Comparison of ENCODE assay signal across 1 cellular context in the genomic region with DNA sequence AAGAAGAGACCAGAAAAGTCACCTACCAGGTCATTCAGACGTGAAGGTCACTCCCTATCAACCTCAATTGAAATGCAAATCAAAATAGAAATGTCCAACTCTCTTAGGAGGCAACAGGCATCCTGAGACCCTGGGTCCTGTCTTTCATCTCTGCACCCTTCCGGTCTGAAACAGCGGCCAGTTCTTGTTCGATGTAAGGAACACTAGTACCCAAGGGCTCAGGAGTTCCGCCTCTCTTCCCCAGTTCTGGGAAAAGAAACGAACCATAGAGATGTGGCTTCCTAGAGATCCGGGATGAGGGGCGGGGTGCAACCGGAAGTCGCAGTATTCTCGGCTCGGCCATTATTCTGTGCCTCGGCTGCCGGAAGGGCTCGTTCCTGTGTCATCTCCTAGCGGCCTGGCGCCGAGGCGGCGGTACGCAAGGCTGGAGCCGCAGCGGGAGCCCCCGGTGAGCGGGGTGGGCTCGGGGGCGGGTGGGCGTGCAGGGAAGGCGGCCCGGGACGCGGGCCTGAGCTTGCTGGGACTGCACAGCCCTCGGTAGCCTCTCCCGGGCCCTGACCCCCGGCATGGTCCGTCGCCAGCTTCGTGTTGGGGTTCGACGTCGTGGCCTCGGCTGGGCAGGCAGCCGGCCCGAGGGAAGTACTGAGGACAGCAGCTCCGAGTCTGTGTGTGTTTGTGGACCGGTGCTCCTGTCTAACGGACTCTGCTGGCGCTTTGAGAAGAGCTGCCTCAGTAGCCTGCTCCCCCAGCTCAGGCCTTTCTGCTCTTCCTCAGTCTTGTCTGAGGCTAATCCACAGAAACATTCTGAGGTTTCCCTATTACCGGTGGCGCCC.
TF ChIP-seq lines count a peak whose summit lies in the region.

A gene (plus strand): TSS at position 341 of the 833 bp plus-strand sequence. CDS start 4,119 bp downstream, outside the sequence.

TF ChIP-seq in K562, 482 proteins besides CTCF, POLR2A, EP300 and RAD21 (continued from another document and continues in another):
- TF ChIP-seq, protein P1, sequence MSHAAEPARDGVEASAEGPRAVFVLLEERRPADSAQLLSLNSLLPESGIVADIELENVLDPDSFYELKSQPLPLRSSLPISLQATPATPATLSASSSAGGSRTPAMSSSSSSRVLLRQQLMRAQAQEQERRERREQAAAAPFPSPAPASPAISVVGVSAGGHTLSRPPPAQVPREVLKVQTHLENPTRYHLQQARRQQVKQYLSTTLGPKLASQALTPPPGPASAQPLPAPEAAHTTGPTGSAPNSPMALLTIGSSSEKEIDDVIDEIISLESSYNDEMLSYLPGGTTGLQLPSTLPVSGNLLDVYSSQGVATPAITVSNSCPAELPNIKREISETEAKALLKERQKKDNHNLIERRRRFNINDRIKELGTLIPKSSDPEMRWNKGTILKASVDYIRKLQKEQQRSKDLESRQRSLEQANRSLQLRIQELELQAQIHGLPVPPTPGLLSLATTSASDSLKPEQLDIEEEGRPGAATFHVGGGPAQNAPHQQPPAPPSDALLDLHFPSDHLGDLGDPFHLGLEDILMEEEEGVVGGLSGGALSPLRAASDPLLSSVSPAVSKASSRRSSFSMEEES (CRISPR knock-in tag; IDR thresholded peaks at IDR 0.05), result no peak
- TF ChIP-seq ZFX (CRISPR knock-in tag; IDR thresholded peaks at IDR 0.05) (peak; percentile 94), ZNF41 (CRISPR knock-in tag; conservative IDR thresholded peaks at IDR 0.05) (no peak), ZNF124 (CRISPR knock-in tag; IDR thresholded peaks at IDR 0.05) (no peak), SPI1 (IDR thresholded peaks at IDR 0.05; ENCODE audit: borderline replicate concordance, low read depth, low read length) (peak; percentile 57; the same call in 1 of the 2 replicates), NONO (IDR thresholded peaks at IDR 0.05; ENCODE audit: low read depth in 2 of 2, low read length in 1 of 2) (peak; percentile 13 to 51; a peak in 1 of 4 replicates), MIER1 (IDR thresholded peaks at IDR 0.05; ENCODE audit: low read depth) (no peak), ZNF561 (CRISPR knock-in tag; conservative IDR thresholded peaks at IDR 0.05) (no peak), MED1 (CRISPR knock-in tag; IDR thresholded peaks at IDR 0.05; ENCODE audit: borderline replicate concordance) (no peak), CREM (IDR thresholded peaks at IDR 0.05; ENCODE audit: low read depth) (peak; percentile 90), MEF2A (IDR thresholded peaks at IDR 0.05; ENCODE audit: control insufficient read depth, low read depth, low read length) (no peak), SMC3 (conservative IDR thresholded peaks at IDR 0.05; ENCODE audit: insufficient read depth, low read depth, low read length) (no peak), FOXP1 (CRISPR knock-in tag; IDR thresholded peaks at IDR 0.05) (no peak), RFX5 (IDR thresholded peaks at IDR 0.05; ENCODE audit: low read depth, low read length) (no peak), ELF4 (CRISPR knock-in tag; IDR thresholded peaks at IDR 0.05) (peak; percentile 76; the same call in 1 of the 2 replicates), HLTF (IDR thresholded peaks at IDR 0.05) (no peak), KDM2B (CRISPR knock-in tag; IDR thresholded peaks at IDR 0.05) (0 out of 2 replicates have a peak, but pooled peaks have one; percentile 23), ZNF146 (CRISPR knock-in tag; IDR thresholded peaks at IDR 0.05; ENCODE audit: unreplicated experiment) (no peak), KAT8 (IDR thresholded peaks at IDR 0.05; ENCODE audit: low read depth) (no peak), NCOA2 (IDR thresholded peaks at IDR 0.05; ENCODE audit: partially characterized antibody in 2 of 2) (no peak), ARNT (IDR thresholded peaks at IDR 0.05) (peak in 1 of 2 experiments; percentile 89; a peak in 1 of 4 replicates), RBBP5 (IDR thresholded peaks at IDR 0.05; ENCODE audit: borderline replicate concordance, insufficient read depth, low read length, poor library complexity, severe bottlenecking) (peak; percentile 78), ZFP36 (IDR thresholded peaks at IDR 0.05; ENCODE audit: low read depth, low read length, partially characterized antibody) (no peak), ZEB2 (IDR thresholded peaks at IDR 0.05) (0 out of 2 replicates have a peak, but pooled peaks have one; percentile 71), HMG20B (CRISPR knock-in tag; IDR thresholded peaks at IDR 0.05) (no peak), ZSCAN29 (IDR thresholded peaks at IDR 0.05) (no peak), ZC3H4 (CRISPR knock-in tag; IDR thresholded peaks at IDR 0.05; ENCODE audit: borderline replicate concordance) (no peak), KLF6 (CRISPR knock-in tag; IDR thresholded peaks at IDR 0.05; ENCODE audit: borderline replicate concordance) (0 out of 2 replicates have a peak, but pooled peaks have one; percentile 58)
- TF ChIP-seq, protein P2, sequence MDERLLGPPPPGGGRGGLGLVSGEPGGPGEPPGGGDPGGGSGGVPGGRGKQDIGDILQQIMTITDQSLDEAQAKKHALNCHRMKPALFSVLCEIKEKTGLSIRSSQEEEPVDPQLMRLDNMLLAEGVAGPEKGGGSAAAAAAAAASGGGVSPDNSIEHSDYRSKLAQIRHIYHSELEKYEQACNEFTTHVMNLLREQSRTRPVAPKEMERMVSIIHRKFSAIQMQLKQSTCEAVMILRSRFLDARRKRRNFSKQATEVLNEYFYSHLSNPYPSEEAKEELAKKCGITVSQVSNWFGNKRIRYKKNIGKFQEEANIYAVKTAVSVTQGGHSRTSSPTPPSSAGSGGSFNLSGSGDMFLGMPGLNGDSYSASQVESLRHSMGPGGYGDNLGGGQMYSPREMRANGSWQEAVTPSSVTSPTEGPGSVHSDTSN (CRISPR knock-in tag; IDR thresholded peaks at IDR 0.05; ENCODE audit: low read depth), result no peak
- TF ChIP-seq, protein P2 (tag; conservative IDR thresholded peaks at IDR 0.05; ENCODE audit: low read depth), result no peak
- TF ChIP-seq, protein P3, sequence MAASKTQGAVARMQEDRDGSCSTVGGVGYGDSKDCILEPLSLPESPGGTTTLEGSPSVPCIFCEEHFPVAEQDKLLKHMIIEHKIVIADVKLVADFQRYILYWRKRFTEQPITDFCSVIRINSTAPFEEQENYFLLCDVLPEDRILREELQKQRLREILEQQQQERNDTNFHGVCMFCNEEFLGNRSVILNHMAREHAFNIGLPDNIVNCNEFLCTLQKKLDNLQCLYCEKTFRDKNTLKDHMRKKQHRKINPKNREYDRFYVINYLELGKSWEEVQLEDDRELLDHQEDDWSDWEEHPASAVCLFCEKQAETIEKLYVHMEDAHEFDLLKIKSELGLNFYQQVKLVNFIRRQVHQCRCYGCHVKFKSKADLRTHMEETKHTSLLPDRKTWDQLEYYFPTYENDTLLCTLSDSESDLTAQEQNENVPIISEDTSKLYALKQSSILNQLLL (CRISPR knock-in tag; IDR thresholded peaks at IDR 0.05; ENCODE audit: borderline replicate concordance), result no peak
- TF ChIP-seq, protein P4, sequence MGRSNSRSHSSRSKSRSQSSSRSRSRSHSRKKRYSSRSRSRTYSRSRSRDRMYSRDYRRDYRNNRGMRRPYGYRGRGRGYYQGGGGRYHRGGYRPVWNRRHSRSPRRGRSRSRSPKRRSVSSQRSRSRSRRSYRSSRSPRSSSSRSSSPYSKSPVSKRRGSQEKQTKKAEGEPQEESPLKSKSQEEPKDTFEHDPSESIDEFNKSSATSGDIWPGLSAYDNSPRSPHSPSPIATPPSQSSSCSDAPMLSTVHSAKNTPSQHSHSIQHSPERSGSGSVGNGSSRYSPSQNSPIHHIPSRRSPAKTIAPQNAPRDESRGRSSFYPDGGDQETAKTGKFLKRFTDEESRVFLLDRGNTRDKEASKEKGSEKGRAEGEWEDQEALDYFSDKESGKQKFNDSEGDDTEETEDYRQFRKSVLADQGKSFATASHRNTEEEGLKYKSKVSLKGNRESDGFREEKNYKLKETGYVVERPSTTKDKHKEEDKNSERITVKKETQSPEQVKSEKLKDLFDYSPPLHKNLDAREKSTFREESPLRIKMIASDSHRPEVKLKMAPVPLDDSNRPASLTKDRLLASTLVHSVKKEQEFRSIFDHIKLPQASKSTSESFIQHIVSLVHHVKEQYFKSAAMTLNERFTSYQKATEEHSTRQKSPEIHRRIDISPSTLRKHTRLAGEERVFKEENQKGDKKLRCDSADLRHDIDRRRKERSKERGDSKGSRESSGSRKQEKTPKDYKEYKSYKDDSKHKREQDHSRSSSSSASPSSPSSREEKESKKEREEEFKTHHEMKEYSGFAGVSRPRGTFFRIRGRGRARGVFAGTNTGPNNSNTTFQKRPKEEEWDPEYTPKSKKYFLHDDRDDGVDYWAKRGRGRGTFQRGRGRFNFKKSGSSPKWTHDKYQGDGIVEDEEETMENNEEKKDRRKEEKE (IDR thresholded peaks at IDR 0.05; ENCODE audit: borderline replicate concordance in 1 of 2, control insufficient read depth in 1 of 2, low read depth in 2 of 2, low read length in 1 of 2), result peak in 1 of 2 experiments; percentile 88; a peak in 2 of 4 replicates
- TF ChIP-seq, protein P5, sequence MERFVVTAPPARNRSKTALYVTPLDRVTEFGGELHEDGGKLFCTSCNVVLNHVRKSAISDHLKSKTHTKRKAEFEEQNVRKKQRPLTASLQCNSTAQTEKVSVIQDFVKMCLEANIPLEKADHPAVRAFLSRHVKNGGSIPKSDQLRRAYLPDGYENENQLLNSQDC (CRISPR knock-in tag; IDR thresholded peaks at IDR 0.05), result no peak
- TF ChIP-seq, protein P6, sequence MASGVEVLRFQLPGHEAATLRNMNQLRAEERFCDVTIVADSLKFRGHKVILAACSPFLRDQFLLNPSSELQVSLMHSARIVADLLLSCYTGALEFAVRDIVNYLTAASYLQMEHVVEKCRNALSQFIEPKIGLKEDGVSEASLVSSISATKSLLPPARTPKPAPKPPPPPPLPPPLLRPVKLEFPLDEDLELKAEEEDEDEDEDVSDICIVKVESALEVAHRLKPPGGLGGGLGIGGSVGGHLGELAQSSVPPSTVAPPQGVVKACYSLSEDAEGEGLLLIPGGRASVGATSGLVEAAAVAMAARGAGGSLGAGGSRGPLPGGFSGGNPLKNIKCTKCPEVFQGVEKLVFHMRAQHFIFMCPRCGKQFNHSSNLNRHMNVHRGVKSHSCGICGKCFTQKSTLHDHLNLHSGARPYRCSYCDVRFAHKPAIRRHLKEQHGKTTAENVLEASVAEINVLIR (CRISPR knock-in tag; IDR thresholded peaks at IDR 0.05), result peak; percentile 51
- TF ChIP-seq, protein P7, sequence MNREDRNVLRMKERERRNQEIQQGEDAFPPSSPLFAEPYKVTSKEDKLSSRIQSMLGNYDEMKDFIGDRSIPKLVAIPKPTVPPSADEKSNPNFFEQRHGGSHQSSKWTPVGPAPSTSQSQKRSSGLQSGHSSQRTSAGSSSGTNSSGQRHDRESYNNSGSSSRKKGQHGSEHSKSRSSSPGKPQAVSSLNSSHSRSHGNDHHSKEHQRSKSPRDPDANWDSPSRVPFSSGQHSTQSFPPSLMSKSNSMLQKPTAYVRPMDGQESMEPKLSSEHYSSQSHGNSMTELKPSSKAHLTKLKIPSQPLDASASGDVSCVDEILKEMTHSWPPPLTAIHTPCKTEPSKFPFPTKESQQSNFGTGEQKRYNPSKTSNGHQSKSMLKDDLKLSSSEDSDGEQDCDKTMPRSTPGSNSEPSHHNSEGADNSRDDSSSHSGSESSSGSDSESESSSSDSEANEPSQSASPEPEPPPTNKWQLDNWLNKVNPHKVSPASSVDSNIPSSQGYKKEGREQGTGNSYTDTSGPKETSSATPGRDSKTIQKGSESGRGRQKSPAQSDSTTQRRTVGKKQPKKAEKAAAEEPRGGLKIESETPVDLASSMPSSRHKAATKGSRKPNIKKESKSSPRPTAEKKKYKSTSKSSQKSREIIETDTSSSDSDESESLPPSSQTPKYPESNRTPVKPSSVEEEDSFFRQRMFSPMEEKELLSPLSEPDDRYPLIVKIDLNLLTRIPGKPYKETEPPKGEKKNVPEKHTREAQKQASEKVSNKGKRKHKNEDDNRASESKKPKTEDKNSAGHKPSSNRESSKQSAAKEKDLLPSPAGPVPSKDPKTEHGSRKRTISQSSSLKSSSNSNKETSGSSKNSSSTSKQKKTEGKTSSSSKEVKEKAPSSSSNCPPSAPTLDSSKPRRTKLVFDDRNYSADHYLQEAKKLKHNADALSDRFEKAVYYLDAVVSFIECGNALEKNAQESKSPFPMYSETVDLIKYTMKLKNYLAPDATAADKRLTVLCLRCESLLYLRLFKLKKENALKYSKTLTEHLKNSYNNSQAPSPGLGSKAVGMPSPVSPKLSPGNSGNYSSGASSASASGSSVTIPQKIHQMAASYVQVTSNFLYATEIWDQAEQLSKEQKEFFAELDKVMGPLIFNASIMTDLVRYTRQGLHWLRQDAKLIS (CRISPR knock-in tag; IDR thresholded peaks at IDR 0.05), result peak; percentile 58; the same call in 1 of the 2 replicates
- TF ChIP-seq, protein P8, sequence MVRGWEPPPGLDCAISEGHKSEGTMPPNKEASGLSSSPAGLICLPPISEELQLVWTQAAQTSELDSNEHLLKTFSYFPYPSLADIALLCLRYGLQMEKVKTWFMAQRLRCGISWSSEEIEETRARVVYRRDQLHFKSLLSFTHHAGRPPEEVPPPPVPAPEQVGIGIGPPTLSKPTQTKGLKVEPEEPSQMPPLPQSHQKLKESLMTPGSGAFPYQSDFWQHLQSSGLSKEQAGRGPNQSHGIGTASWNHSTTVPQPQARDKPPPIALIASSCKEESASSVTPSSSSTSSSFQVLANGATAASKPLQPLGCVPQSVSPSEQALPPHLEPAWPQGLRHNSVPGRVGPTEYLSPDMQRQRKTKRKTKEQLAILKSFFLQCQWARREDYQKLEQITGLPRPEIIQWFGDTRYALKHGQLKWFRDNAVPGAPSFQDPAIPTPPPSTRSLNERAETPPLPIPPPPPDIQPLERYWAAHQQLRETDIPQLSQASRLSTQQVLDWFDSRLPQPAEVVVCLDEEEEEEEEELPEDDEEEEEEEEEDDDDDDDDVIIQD (CRISPR knock-in tag; IDR thresholded peaks at IDR 0.05), result no peak
- TF ChIP-seq, protein P9, sequence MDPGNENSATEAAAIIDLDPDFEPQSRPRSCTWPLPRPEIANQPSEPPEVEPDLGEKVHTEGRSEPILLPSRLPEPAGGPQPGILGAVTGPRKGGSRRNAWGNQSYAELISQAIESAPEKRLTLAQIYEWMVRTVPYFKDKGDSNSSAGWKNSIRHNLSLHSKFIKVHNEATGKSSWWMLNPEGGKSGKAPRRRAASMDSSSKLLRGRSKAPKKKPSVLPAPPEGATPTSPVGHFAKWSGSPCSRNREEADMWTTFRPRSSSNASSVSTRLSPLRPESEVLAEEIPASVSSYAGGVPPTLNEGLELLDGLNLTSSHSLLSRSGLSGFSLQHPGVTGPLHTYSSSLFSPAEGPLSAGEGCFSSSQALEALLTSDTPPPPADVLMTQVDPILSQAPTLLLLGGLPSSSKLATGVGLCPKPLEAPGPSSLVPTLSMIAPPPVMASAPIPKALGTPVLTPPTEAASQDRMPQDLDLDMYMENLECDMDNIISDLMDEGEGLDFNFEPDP (CRISPR knock-in tag; IDR thresholded peaks at IDR 0.05), result no peak
